Comparison of ENCODE assay signal across 23 cellular contexts in the genomic region with DNA sequence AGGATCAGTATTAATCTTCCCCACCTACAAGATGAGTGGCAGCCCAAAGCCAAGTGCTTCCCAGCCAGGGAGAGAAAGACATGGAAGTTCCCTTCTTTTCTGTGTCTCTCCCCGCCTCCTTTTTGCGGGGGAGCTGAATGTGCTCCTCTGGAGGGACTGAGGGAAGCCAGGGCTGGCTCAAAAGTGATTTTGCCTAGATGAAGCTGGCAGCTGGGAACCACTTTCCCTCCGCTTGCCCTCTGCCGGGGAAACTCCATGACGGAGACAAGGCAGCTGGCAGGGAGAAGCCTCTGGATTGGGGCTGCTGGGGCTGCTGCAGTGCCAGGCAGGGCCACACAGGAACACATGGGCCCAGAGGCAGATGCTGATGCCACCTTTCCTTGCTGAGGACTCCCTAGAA. TPM values are rescaled to one million over a fixed set of nuclear protein-coding genes. Genes with fewer than 3 reads are reported as not detected.
DNase-seq lines count a peak whose midpoint lies in the region; ATAC-seq and TF ChIP-seq lines count a peak whose summit lies in the region.
"Had no signal": no experiment of that assay in that cellular context is flagged by ENCODE, and none has a peak within 500 bp of the region (broad histone marks: within the 10 kb centered on the region; RNA-seq: fewer than 3 reads in every experiment).

No MANE protein-coding gene starts in this region.

- no peak overlapping the region for H3K27ac ChIP-seq in neuronal stem cell (replicated peaks; ENCODE audit: low read length)
- no peak overlapping the region for H3K27ac ChIP-seq in RWPE1
- no peak overlapping the region for H3K27ac ChIP-seq in tibial nerve
- H3K27ac ChIP-seq in transverse colon: no peak overlapping the region
- H3K27ac ChIP-seq: adrenal gland, lower lobe of right lung, psoas muscle had no signal

- POLR2A ChIA-PET in RWPE1 (lab: Yijun Ruan, JAX; ENCODE audit: low non-redundant PET): no interaction called here

- in situ Hi-C loops in transverse colon (cut with MboI; ENCODE audit: low pct_ligation_motif_present in 1 of 4, low pct_unique_long_range_greater_than_20kb in 1 of 4, low sequenced_read_pairs in 3 of 4): no loop called here

- H4K91ac ChIP-seq in neuronal stem cell (ENCODE audit: low read depth, low read length, poor library complexity): no peak overlapping the region

- TF ChIP-seq EP300 in tibial nerve (IDR thresholded peaks at IDR 0.05) (no peak), transverse colon (IDR thresholded peaks at IDR 0.05; ENCODE audit: low read depth) (no peak)

- peak; percentile 58 for DNase-seq in Ammon's horn (ENCODE audit: low spot score)
- peak; percentile 31 for DNase-seq in NCI-H1694 treated with DMSO at 0.1 percent for 48 hours (lab: John Stamatoyannopoulos, UW)
- peak in 37 of 42 donors; percentile 25 to 86 (median 62) for DNase-seq in head of caudate nucleus
- DNase-seq in neuronal stem cell (ENCODE audit: low spot score): no peak
- DNase-seq in RWPE1 (ENCODE audit: low spot score): no peak
- DNase-seq in tibial nerve (ENCODE audit: low spot score in 2 of 2): no peak
- no peak for DNase-seq in transverse colon
- DNase-seq: activated CD4-positive, alpha-beta T cell treated with anti-CD3 and anti-CD28 coated beads, Interleukin-2, amount 10 ng/mL, durations not matched to agents 24 days and 14 days; activated CD8-positive, alpha-beta memory T cell treated with anti-CD3 and anti-CD28 coated beads, Interleukin-2, amount 50 U/mL, for 4 hours; activated gamma-delta T cell; CD4-positive, alpha-beta memory T cell; effector CD4-positive, alpha-beta T cell; esophagus squamous epithelium; IMR-90; lower lobe of right lung; MM.1S; naive B cell; NCI-H146; NCI-H226; psoas muscle had no signal

- peak overlapping the region; percentile 78 for H2AFZ ChIP-seq in neuronal stem cell (ENCODE audit: low read length)

- H3K23ac ChIP-seq in neuronal stem cell (ENCODE audit: low read depth, low read length, poor library complexity): no peak overlapping the region

- H3K18ac ChIP-seq in neuronal stem cell (ENCODE audit: low read length): peak overlapping the region; percentile 7

- no peak overlapping the region for H3K9ac ChIP-seq in neuronal stem cell (ENCODE audit: low read depth, low read length, poor library complexity)

- H2AK5ac ChIP-seq in neuronal stem cell (ENCODE audit: low read depth, low read length): no peak overlapping the region

- CTCF ChIA-PET in RWPE1 (lab: Yijun Ruan, JAX): interaction anchor here (0.9 to 1.2 kb wide), 2 partner anchors 12 to 14 kb away, joined by 3 to 4 read pairs; no protein-coding TSS in a partner anchor

- H2BK12ac ChIP-seq in neuronal stem cell (ENCODE audit: low read length): no peak overlapping the region

- no peak overlapping the region for H2BK5ac ChIP-seq in neuronal stem cell (ENCODE audit: low read length)

- H4K8ac ChIP-seq in neuronal stem cell (ENCODE audit: low read depth, low read length): no peak overlapping the region

- no peak overlapping the region for H3K4me2 ChIP-seq in neuronal stem cell (ENCODE audit: insufficient read depth, low read length, poor library complexity, severe bottlenecking)

- no peak overlapping the region for H3K4ac ChIP-seq in neuronal stem cell (ENCODE audit: low read length)

- no peak overlapping the region for H2BK15ac ChIP-seq in neuronal stem cell (ENCODE audit: low read length)

- TF ChIP-seq CTCF in RWPE1 (conservative IDR thresholded peaks at IDR 0.05; ENCODE audit: low read depth) (no peak), tibial nerve (IDR thresholded peaks at IDR 0.05) (no peak), transverse colon (IDR thresholded peaks at IDR 0.05) (no peak)

- no peak for TF ChIP-seq POLR2A in tibial nerve (IDR thresholded peaks at IDR 0.05)
- no peak for TF ChIP-seq POLR2A in transverse colon (IDR thresholded peaks at IDR 0.05)

- peaks cover 0 to 3% (median 0%) of the 10 kb centered on the region in 3 experiments for H3K27me3 ChIP-seq in neuronal stem cell (ENCODE audit: control insufficient read depth in 3 of 3, insufficient read depth in 3 of 3, low read depth in 1 of 3, low read length in 3 of 3)
- H3K27me3 ChIP-seq in tibial nerve: peaks cover 0 to 13% of the 10 kb centered on the region in 2 donors
- peaks cover 33% of the 10 kb centered on the region for H3K27me3 ChIP-seq in transverse colon
- H3K27me3 ChIP-seq: adrenal gland had no signal

- H3K79me1 ChIP-seq in neuronal stem cell (ENCODE audit: low read depth, low read length): no peaks in the 10 kb centered on the region

- no peak overlapping the region for H3K14ac ChIP-seq in neuronal stem cell (ENCODE audit: low read length)

- H3K9me3 ChIP-seq in neuronal stem cell (replicated peaks in 1 of 2; ENCODE audit: control insufficient read depth in 2 of 2, insufficient read depth in 1 of 2, low read depth in 1 of 2, low read length in 2 of 2) (peaks cover 0 to 2% of the 10 kb centered on the region in 2 donors), tibial nerve (no peaks in the 10 kb centered on the region), transverse colon (no peaks in the 10 kb centered on the region)
- H3K9me3 ChIP-seq: adrenal gland, esophagus squamous epithelium, HAP-1, lower lobe of right lung, psoas muscle had no signal

- no CpG with 5 or more reads among the region's 5 CpGs for WGBS in neuronal stem cell (ENCODE audit: extremely low coverage in 2 of 2, insufficient read length in 2 of 2, insufficient replicate concordance in 1 of 2), 2 donors
- WGBS in tibial nerve, 2 donors: 79% methylated on average over 5 of the region's 5 CpGs
- whole genome bisulfite sequencing in transverse colon (ENCODE audit: low coverage in 1 of 2), 2 donors: 74% methylated on average over 5 of the region's 5 CpGs; no CpG with 5 or more reads in 1 of the 2 donors

- H3K36me3 ChIP-seq in neuronal stem cell (replicated peaks in 1 of 2; ENCODE audit: control insufficient read depth in 2 of 2, insufficient read depth in 2 of 2, low read length in 2 of 2) (no peaks in the 10 kb centered on the region), tibial nerve (no peaks in the 10 kb centered on the region), transverse colon (no peaks in the 10 kb centered on the region)
- H3K36me3 ChIP-seq: adrenal gland, esophagus squamous epithelium, HAP-1, lower lobe of right lung had no signal

- ATAC-seq in GM21619 (IDR thresholded peaks at IDR 0.05; ENCODE audit: unreplicated experiment): no peak
- ATAC-seq: lower lobe of right lung had no signal

- no peak overlapping the region for H2BK120ac ChIP-seq in neuronal stem cell (ENCODE audit: low read depth, low read length)

- intact Hi-C loops in head of caudate nucleus (cut with DNase I): no loop called here
- intact Hi-C loops in transverse colon (cut with DNase I; ENCODE audit: low total_unique reads): no loop called here

- H3K4me1 ChIP-seq in neuronal stem cell (ENCODE audit: control insufficient read depth in 2 of 2, insufficient read depth in 1 of 2, low read depth in 1 of 2, low read length in 2 of 2) (peaks cover 26 to 43% of the 10 kb centered on the region in 2 donors), tibial nerve (peaks cover 0 to 23% (median 15%) of the 10 kb centered on the region in 4 donors), transverse colon (peaks cover 8 to 18% (median 17%) of the 10 kb centered on the region in 4 donors)

- H3K4me3 ChIP-seq in neuronal stem cell (ENCODE audit: low read length in 2 of 2): no peak overlapping the region
- H3K4me3 ChIP-seq in tibial nerve: no peak overlapping the region
- no peak overlapping the region for H3K4me3 ChIP-seq in transverse colon
- H3K4me3 ChIP-seq: adrenal gland, esophagus squamous epithelium, HAP-1, lower lobe of right lung, psoas muscle had no signal

RNA-seq across cellular contexts. Expression of a gene that starts 24.4 kb away (rescaled TPM):
- polyA plus RNA-seq in neuronal stem cell (2013, experiment 1 of 2): 131 TPM
- polyA plus RNA-seq in neuronal stem cell (2013, experiment 2 of 2): 132 TPM
- total RNA-seq in tibial nerve (10 to 100 TPM in 2 of 4 donors, 1 to 10 TPM in 2; 3.1 to 14.1 (median 8.8) TPM), transverse colon (10 to 100 TPM; 56.0 to 69.9 (median 65.0) TPM)

RNA-seq across cellular contexts. Expression of a gene that starts 50.8 kb away (rescaled TPM):
- 65.9 TPM for polyA plus RNA-seq in neuronal stem cell (2013, experiment 1 of 2)
- 64.9 TPM for polyA plus RNA-seq in neuronal stem cell (2013, experiment 2 of 2)
- total RNA-seq in tibial nerve: 1 to 10 TPM; 5.7 to 8.1 (median 7.5) TPM
- 1 to 10 TPM; 2.9 to 6.4 (median 4.8) TPM for total RNA-seq in transverse colon
- total RNA-seq: CD4-positive, alpha-beta memory T cell had no signal

RNA-seq across cellular contexts. Expression of a gene that starts 53.3 kb away (rescaled TPM):
- 63.9 TPM for polyA plus RNA-seq in neuronal stem cell (2013, experiment 1 of 2)
- 63.0 TPM for polyA plus RNA-seq in neuronal stem cell (2013, experiment 2 of 2)
- total RNA-seq in tibial nerve (10 to 100 TPM; 48.4 to 80.1 (median 58.6) TPM), transverse colon (10 to 100 TPM; 39.8 to 66.6 (median 54.1) TPM)

Comparison
In these comparisons a context has a peak if more than half of its experiments do, and no peak if none do; other contexts are left out.
1. DNase-seq: peak in Ammon's horn (single experiment), NCI-H1694 treated with DMSO at 0.1 percent for 48 hours (single experiment) and head of caudate nucleus (37 of 42); none in neuronal stem cell (single experiment), RWPE1 (single experiment), tibial nerve (0 of 2) and transverse colon (single experiment).